Comparison of ENCODE assay signal across 8 cellular contexts in genomic region chr5:38208782-38209378, GRCh38. TPM values are rescaled to one million over a fixed set of nuclear protein-coding genes. Genes with fewer than 3 reads are reported as not detected.
DNase-seq lines count a peak whose midpoint lies in the region; ATAC-seq and TF ChIP-seq lines count a peak whose summit lies in the region.

No MANE protein-coding gene starts in this region.

- ATAC-seq in GM21737 (IDR thresholded peaks at IDR 0.05; ENCODE audit: unreplicated experiment): no peak
- no peak for ATAC-seq in HG02642 (IDR thresholded peaks at IDR 0.05; ENCODE audit: poor library complexity, unreplicated experiment)

- intact Hi-C loops in A673 (cut with micrococcal nuclease; ENCODE audit: unreplicated experiment): loop anchor here (2.0 to 5.0 kb wide), 2 partner anchors 600 to 713 kb away; no protein-coding TSS in a partner anchor

- no TSS peak for BruUV-seq in A673 (replicated peaks; lab: Mats Ljungman, UMichigan)

- H3K27me3 Mint-ChIP-seq in chondrocyte (ENCODE audit: low read depth) (peaks cover 28% of the 10 kb centered on the region), nephron (ENCODE audit: low read depth) (peaks cover 16% of the 10 kb centered on the region)

- H3K36me3 ChIP-seq in A673 (ENCODE audit: insufficient read depth, low read length, poor library complexity, severe bottlenecking): no peaks in the 10 kb centered on the region

- H3K27ac ChIP-seq in A673 (ENCODE audit: low read depth, low read length, poor library complexity, severe bottlenecking): no peak overlapping the region

- no peak overlapping the region for H3K4me3 ChIP-seq in A673 (ENCODE audit: low read depth, low read length, poor library complexity, severe bottlenecking)

- POLR2A ChIA-PET in A673 (lab: Charles Lee; ENCODE audit: low non-redundant PET): no interaction called here

- H3K4me3 Mint-ChIP-seq in chondrocyte (ENCODE audit: unreplicated experiment) (no peak overlapping the region), nephron (no peak overlapping the region)

- no peaks in the 10 kb centered on the region for H3K4me1 Mint-ChIP-seq in chondrocyte (ENCODE audit: low read depth)
- no peaks in the 10 kb centered on the region for H3K4me1 Mint-ChIP-seq in nephron

- H3K4me1 ChIP-seq in A673 (ENCODE audit: insufficient read depth, low read length, poor library complexity, severe bottlenecking): peaks cover 3% of the 10 kb centered on the region

- peak; percentile 65 for DNase-seq in A673 (ENCODE audit: low spot score)
- peak; percentile 12 for DNase-seq in NCI-H446 treated with DMSO at 0.1 percent for 48 hours (lab: John Stamatoyannopoulos, UW)
- DNase-seq in chondrocyte (ENCODE audit: low spot score): no peak
- DNase-seq in ureter (ENCODE audit: low spot score): no peak

- no peaks in the 10 kb centered on the region for H3K9me3 ChIP-seq in A673 (ENCODE audit: low read depth, low read length, poor library complexity, severe bottlenecking)

- TF ChIP-seq CTCF in A673 (conservative IDR thresholded peaks at IDR 0.05; ENCODE audit: low read depth, low read length): peak; percentile 66
- peak; percentile 30; the same call in 1 of the 2 replicates for TF ChIP-seq CTCF in GM12874 (IDR thresholded peaks at IDR 0.05; ENCODE audit: insufficient read depth, low read depth, low read length)
- peak; percentile 86 for TF ChIP-seq CTCF in chondrocyte (IDR thresholded peaks at IDR 0.05)
- TF ChIP-seq CTCF in nephron (IDR thresholded peaks at IDR 0.05; ENCODE audit: unreplicated experiment in 3 of 3): peak; percentile 58 to 67 (median 67)

- CTCF ChIA-PET in A673 (lab: Charles Lee): interaction anchor here (0.6 to 1.8 kb wide), 4 partner anchors 15 to 1063 kb away, joined by 3 to 12 read pairs (median 6); no protein-coding TSS in a partner anchor

- H3K36me3 Mint-ChIP-seq in chondrocyte (ENCODE audit: low read depth) (no peaks in the 10 kb centered on the region), nephron (ENCODE audit: low read depth) (no peaks in the 10 kb centered on the region)

- H3K9me3 Mint-ChIP-seq in chondrocyte (ENCODE audit: low read depth) (no peaks in the 10 kb centered on the region), nephron (no peaks in the 10 kb centered on the region)

- H3K27ac Mint-ChIP-seq in chondrocyte (ENCODE audit: unreplicated experiment) (no peak overlapping the region), nephron (no peak overlapping the region)

- no peaks in the 10 kb centered on the region for H3K27me3 ChIP-seq in A673 (replicated peaks; ENCODE audit: insufficient read depth, low read depth, low read length, poor library complexity)

RNA-seq across cellular contexts. Expression of gene EGFLAM, which starts 49.5 kb away (rescaled TPM):
- total RNA-seq in A673 (2021) (43.7 and 45.4 TPM in 2 replicates), chondrocyte (0.12 to 0.38 TPM in 2 of 3 replicates, not detected in the other), ureter (3.7 TPM)

Comparison
In these comparisons a context has a peak if more than half of its experiments do, and no peak if none do; other contexts are left out.
1. DNase-seq: peak in A673 (single experiment) and NCI-H446 treated with DMSO at 0.1 percent for 48 hours (single experiment); none in chondrocyte (single experiment) and ureter (single experiment).
2. CTCF ChIP-seq: peak in every context shown above with its lines; median percentile 86 in chondrocyte; 67 in nephron; 66 in A673; 30 in GM12874.